ENCODE assay signal across 28 cellular contexts in genomic region chr6:151624071-151624470, GRCh38.
"Had no signal": no experiment of that assay in that cellular context is flagged by ENCODE, and none has a peak within 500 bp of the region (broad histone marks: within the 10 kb centered on the region; RNA-seq: fewer than 3 reads in every experiment).

No MANE protein-coding gene starts in this region.

- H3K4me3 ChIP-seq: colonic mucosa, coronary artery, dorsolateral prefrontal cortex, esophagus muscularis mucosa, esophagus squamous epithelium, gastrocnemius medialis, gastroesophageal sphincter, heart left ventricle, heart right ventricle had no signal

- ATAC-seq: effector memory CD8-positive, alpha-beta T cell; esophagus mucosa; foreskin keratinocyte; gastrocnemius medialis; gastroesophageal sphincter; heart left ventricle; heart right ventricle had no signal

- H3K27me3 ChIP-seq: colonic mucosa, dorsolateral prefrontal cortex, esophagus muscularis mucosa, esophagus squamous epithelium, gastrocnemius medialis, gastroesophageal sphincter, heart right ventricle had no signal

- H3K36me3 ChIP-seq: colonic mucosa, esophagus muscularis mucosa, esophagus squamous epithelium, gastrocnemius medialis, gastroesophageal sphincter, heart left ventricle, heart right ventricle had no signal

- H3K27ac ChIP-seq: colonic mucosa, coronary artery, dorsolateral prefrontal cortex, epithelial cell of prostate, esophagus muscularis mucosa, esophagus squamous epithelium, foreskin keratinocyte, gastrocnemius medialis, gastroesophageal sphincter, heart left ventricle, heart right ventricle had no signal

- H3K9me3 ChIP-seq: colonic mucosa, esophagus muscularis mucosa, esophagus squamous epithelium, gastrocnemius medialis, gastroesophageal sphincter, heart left ventricle had no signal

- FAIRE-seq: colon, endometrium, endothelial cell of umbilical vein, frontal cortex had no signal

- H3K4me1 ChIP-seq: colonic mucosa, gastrocnemius medialis, gastroesophageal sphincter had no signal

- DNase-seq: colonic mucosa; cortex of kidney; dermis blood vessel endothelial cell; dorsolateral prefrontal cortex; effector CD4-positive, alpha-beta T cell; effector CD8-positive, alpha-beta T cell; effector memory CD4-positive, alpha-beta T cell; effector memory CD8-positive, alpha-beta T cell; endodermal cell; erythroblast; esophagus squamous epithelium; foreskin fibroblast; foreskin keratinocyte; foreskin melanocyte; gastrocnemius medialis; glutamatergic neuron; head of caudate nucleus; heart left ventricle; heart right ventricle had no signal
